In genomic region chr1:236122176-236122575, GRCh38 we compare ENCODE assay signal across 10 cellular contexts. TPM values are rescaled to one million over a fixed set of nuclear protein-coding genes. Genes with fewer than 3 reads are reported as not detected.
DNase-seq lines count a peak whose midpoint lies in the region; ATAC-seq and TF ChIP-seq lines count a peak whose summit lies in the region.
"Had no signal": no experiment of that assay in that cellular context is flagged by ENCODE, and none has a peak within 500 bp of the region (broad histone marks: within the 10 kb centered on the region; RNA-seq: fewer than 3 reads in every experiment).

No MANE protein-coding gene starts in this region.

- no peaks in the 10 kb centered on the region for H3K36me3 ChIP-seq in upper lobe of left lung
- H3K36me3 ChIP-seq in CD8-positive, alpha-beta memory T cell (ENCODE audit: insufficient read depth, low read length), result no peaks in the 10 kb centered on the region

- DNase-seq in upper lobe of left lung, result no peak
- DNase-seq in CD8-positive, alpha-beta memory T cell, result no peak
- DNase-seq: effector memory CD4-positive, alpha-beta T cell; left colon had no signal

- no peaks in the 10 kb centered on the region for H3K27me3 ChIP-seq in upper lobe of left lung
- no peaks in the 10 kb centered on the region for H3K27me3 ChIP-seq in CD8-positive, alpha-beta memory T cell (ENCODE audit: insufficient read depth, low read length, poor library complexity, severe bottlenecking)

- ATAC-seq in GM18505 (IDR thresholded peaks at IDR 0.05; ENCODE audit: unreplicated experiment), result peak; percentile 43
- peak; percentile 59 for ATAC-seq in GM18907 (IDR thresholded peaks at IDR 0.05; ENCODE audit: unreplicated experiment)
- peak; percentile 59 for ATAC-seq in HG02840 (IDR thresholded peaks at IDR 0.05; ENCODE audit: low FRiP score, unreplicated experiment)
- ATAC-seq in upper lobe of left lung (ENCODE audit: low FRiP score in 2 of 2), result no peak
- ATAC-seq in GM21526 (IDR thresholded peaks at IDR 0.05; ENCODE audit: low FRiP score, unreplicated experiment), result no peak
- ATAC-seq: left colon had no signal

- H3K27ac ChIP-seq in upper lobe of left lung, result no peak overlapping the region
- H3K27ac ChIP-seq in CD8-positive, alpha-beta memory T cell (ENCODE audit: low read depth, low read length), result no peak overlapping the region
- H3K27ac ChIP-seq: SK-N-MC had no signal

- no peaks in the 10 kb centered on the region for H3K36me3 Mint-ChIP-seq in activated naive CD8-positive, alpha-beta T cell
- peaks cover 0 to 5% (median 0%) of the 10 kb centered on the region in 3 donors for H3K36me3 Mint-ChIP-seq in CD8-positive, alpha-beta memory T cell

- H3K4me1 ChIP-seq in upper lobe of left lung, result peaks cover 0 to 5% (median 2%) of the 10 kb centered on the region in 4 donors
- peaks cover 14% of the 10 kb centered on the region for H3K4me1 ChIP-seq in CD8-positive, alpha-beta memory T cell (ENCODE audit: insufficient read depth, low read length)

- TF ChIP-seq POLR2A in GM18505 (IDR thresholded peaks at IDR 0.05; ENCODE audit: borderline replicate concordance, extremely low read depth, insufficient read depth, insufficient read length), result no peak
- no peak for TF ChIP-seq POLR2A in upper lobe of left lung (IDR thresholded peaks at IDR 0.05)

- no peak for TF ChIP-seq EP300 in upper lobe of left lung (IDR thresholded peaks at IDR 0.05)

- peaks cover 27% of the 10 kb centered on the region for H3K4me1 Mint-ChIP-seq in activated naive CD8-positive, alpha-beta T cell (ENCODE audit: low read depth)
- H3K4me1 Mint-ChIP-seq in CD8-positive, alpha-beta memory T cell, result peaks cover 25 to 27% (median 26%) of the 10 kb centered on the region in 3 donors

- peak overlapping the region; percentile 29 for H3K27ac Mint-ChIP-seq in activated naive CD8-positive, alpha-beta T cell
- peak overlapping the region in 2 of 8 donors; percentile 27 to 33 for H3K27ac Mint-ChIP-seq in CD8-positive, alpha-beta memory T cell

- H3K4me3 Mint-ChIP-seq in activated naive CD8-positive, alpha-beta T cell, result peak overlapping the region; percentile 8
- H3K4me3 Mint-ChIP-seq in CD8-positive, alpha-beta memory T cell, result peak overlapping the region in 3 of 7 donors; percentile 13 to 77 (median 26)

- H3K27me3 Mint-ChIP-seq in activated naive CD8-positive, alpha-beta T cell, result peaks cover 4% of the 10 kb centered on the region
- H3K27me3 Mint-ChIP-seq in CD8-positive, alpha-beta memory T cell, result peaks cover 3 to 13% of the 10 kb centered on the region in 2 donors

- POLR2A ChIA-PET in CD8-positive, alpha-beta memory T cell (lab: Charles Lee), result interaction anchor here (0.8 kb wide), 1 partner anchor 22 kb away, joined by 3 read pairs; no protein-coding TSS in a partner anchor

- no peak for TF ChIP-seq CTCF in upper lobe of left lung (IDR thresholded peaks at IDR 0.05)

- H3K9me3 Mint-ChIP-seq in activated naive CD8-positive, alpha-beta T cell (ENCODE audit: low read depth), result no peaks in the 10 kb centered on the region
- H3K9me3 Mint-ChIP-seq in CD8-positive, alpha-beta memory T cell, result no peaks in the 10 kb centered on the region

- CTCF ChIA-PET in CD8-positive, alpha-beta memory T cell (lab: Charles Lee), result interaction anchor here (0.8 kb wide), 1 partner anchor 425 kb away, joined by 3 read pairs; no protein-coding TSS in a partner anchor

- no peak overlapping the region for H3K4me3 ChIP-seq in upper lobe of left lung
- H3K4me3 ChIP-seq in CD8-positive, alpha-beta memory T cell (ENCODE audit: low read length), result no peak overlapping the region
- H3K4me3 ChIP-seq: SK-N-MC had no signal

- 94% methylated on average over 7 of the region's 7 CpGs for WGBS in upper lobe of left lung, 2 donors

- no peaks in the 10 kb centered on the region for H3K9me3 ChIP-seq in upper lobe of left lung
- H3K9me3 ChIP-seq in CD8-positive, alpha-beta memory T cell (ENCODE audit: low read length), result no peaks in the 10 kb centered on the region

RNA-seq across cellular contexts. Expression of gene GPR137B, which starts 20.2 kb away (rescaled TPM):
- total RNA-seq in upper lobe of left lung, result 10 to 100 TPM; 14.0 to 31.8 (median 26.9) TPM
- 1 to 10 TPM; 8.3 to 8.8 TPM for total RNA-seq in CD8-positive, alpha-beta memory T cell
- polyA plus RNA-seq in CD8-positive, alpha-beta memory T cell, result 13.0 TPM

RNA-seq across cellular contexts. Expression of gene NID1, which starts 57.3 kb away (rescaled TPM):
- total RNA-seq in upper lobe of left lung, result 10 to 100 TPM; 26.8 to 81.1 (median 46.1) TPM
- under 1 TPM; 0.09 to 0.15 TPM for total RNA-seq in CD8-positive, alpha-beta memory T cell
- polyA plus RNA-seq in CD8-positive, alpha-beta memory T cell, result not detected

Comparison
In these comparisons a context has a peak if more than half of its experiments do, and no peak if none do; other contexts are left out.
1. ATAC-seq: peak in GM18505 (single experiment), GM18907 (single experiment) and HG02840 (single experiment); none in upper lobe of left lung (0 of 2) and GM21526 (single experiment).
2. RNA of gene NID1, which starts 57.3 kb away (total RNA-seq): 26.8 to 81.1 TPM in upper lobe of left lung; 0.09 to 0.15 TPM in CD8-positive, alpha-beta memory T cell; every median in the first group is over 10 times any median in the second.